Comparison of ENCODE assay signal across 11 cellular contexts in genomic region chr10:99976886-99977391, GRCh38. TPM values are rescaled to one million over a fixed set of nuclear protein-coding genes. Genes with fewer than 3 reads are reported as not detected.
DNase-seq lines count a peak whose midpoint lies in the region; ATAC-seq and TF ChIP-seq lines count a peak whose summit lies in the region.
"Had no signal": no experiment of that assay in that cellular context is flagged by ENCODE, and none has a peak within 500 bp of the region (broad histone marks: within the 10 kb centered on the region; RNA-seq: fewer than 3 reads in every experiment).

No MANE protein-coding gene starts in this region.

- no peak overlapping the region for H2AFZ ChIP-seq in smooth muscle cell (ENCODE audit: low read depth)

- intact Hi-C loops in activated B cell treated with CpG ODN at 0.5 μM for 24 hours (cut with micrococcal nuclease) (no loop called here), heart right ventricle (cut with DNase I) (loop anchor here in 3 of 10 donors (5.0 to 10.0 kb wide), 3 partner anchors 35 to 70 kb away; no protein-coding TSS in a partner anchor)
- intact Hi-C loops in activated CD4-positive, alpha-beta T cell treated with anti-CD3 and anti-CD28 coated beads for 36 hours (cut with DNase I, micrococcal nuclease): loop anchor here in 1 of 2 experiments (10.0 kb wide), 1 partner anchor 68 kb away; no protein-coding TSS in a partner anchor

- no peaks in the 10 kb centered on the region for H3K27me3 Mint-ChIP-seq in activated B cell treated with CpG ODN at 0.5 μM for 24 hours
- no peaks in the 10 kb centered on the region for H3K27me3 Mint-ChIP-seq in activated CD4-positive, alpha-beta T cell treated with anti-CD3 and anti-CD28 coated beads for 36 hours
- H3K27me3 Mint-ChIP-seq in activated CD4-positive, alpha-beta memory T cell treated with anti-CD3 and anti-CD28 coated beads, Interleukin-2, amount 10 ng/mL, durations not matched to agents 7 days and 5 days: no peaks in the 10 kb centered on the region
- H3K27me3 Mint-ChIP-seq: naive thymus-derived CD8-positive, alpha-beta T cell had no signal

- DNase-seq in GM04504 (ENCODE audit: low read depth) (peak; percentile 84), activated B cell treated with CpG ODN at 0.5 μM for 24 hours (no peak), heart right ventricle (no peak), smooth muscle cell (lab: John Stamatoyannopoulos, UW; ENCODE audit: unreplicated experiment) (no peak), GM20000 (ENCODE audit: low spot score) (no peak)
- DNase-seq in activated CD4-positive, alpha-beta T cell treated with anti-CD3 and anti-CD28 coated beads for 36 hours: no peak
- no peak for DNase-seq in activated CD4-positive, alpha-beta memory T cell treated with anti-CD3 and anti-CD28 coated beads, Interleukin-2, amount 10 ng/mL, durations not matched to agents 7 days and 5 days
- DNase-seq: activated T-cell treated with anti-CD3 and anti-CD28 coated beads, Interleukin-2, amount 50 U/mL, for 4 hours; KBM-7; naive thymus-derived CD8-positive, alpha-beta T cell had no signal

- peak overlapping the region in 1 of 10 donors; percentile 4 for H3K4me3 ChIP-seq in heart right ventricle
- H3K4me3 ChIP-seq in smooth muscle cell: peak overlapping the region; percentile 19

- CTCF ChIA-PET in activated B cell treated with CpG ODN at 0.5 μM for 24 hours (lab: Charles Lee): interaction anchor here (1.0 to 3.7 kb wide), 4 partner anchors 31 to 68 kb away, joined by 4 to 17 read pairs (median 6); partner anchors contain the start of gene DNMBP
- CTCF ChIA-PET in activated CD4-positive, alpha-beta T cell treated with anti-CD3 and anti-CD28 coated beads for 36 hours (lab: Charles Lee): interaction anchor here (0.8 to 1.2 kb wide), 2 partner anchors 9 to 70 kb away, joined by 3 to 4 read pairs; no protein-coding TSS in a partner anchor
- CTCF ChIA-PET in activated CD4-positive, alpha-beta memory T cell treated with anti-CD3 and anti-CD28 coated beads, Interleukin-2, amount 10 ng/mL, durations not matched to agents 7 days and 5 days (lab: Charles Lee): no interaction called here

- peaks cover 26% of the 10 kb centered on the region for H3F3A ChIP-seq in smooth muscle cell (ENCODE audit: low read depth)

- WGBS in heart right ventricle, 2 donors: 35 to 43% methylated on average over 3 of the region's 3 CpGs
- WGBS in smooth muscle cell (ENCODE audit: low lambda C conversion rate): 0% methylated on average over 3 of the region's 3 CpGs

- TF ChIP-seq CTCF in activated B cell treated with CpG ODN at 0.5 μM for 24 hours (IDR thresholded peaks at IDR 0.05) (no peak), heart right ventricle (IDR thresholded peaks at IDR 0.05) (no peak), smooth muscle cell (IDR thresholded peaks at IDR 0.05; ENCODE audit: borderline replicate concordance, insufficient read depth, poor library complexity, severe bottlenecking) (no peak), GM20000 (IDR thresholded peaks at IDR 0.05; ENCODE audit: extremely low read depth, missing control alignments) (no peak)

- H3K79me2 ChIP-seq in smooth muscle cell (ENCODE audit: low read depth): peaks cover 85% of the 10 kb centered on the region

- peaks cover 0 to 66% (median 50%) of the 10 kb centered on the region in 9 donors for H3K4me1 ChIP-seq in heart right ventricle
- peaks cover 32% of the 10 kb centered on the region for H3K4me1 ChIP-seq in smooth muscle cell (ENCODE audit: low read depth)

- ATAC-seq in activated B cell treated with CpG ODN at 0.5 μM for 24 hours (ENCODE audit: low read depth): no peak
- peak; percentile 46 to 93 (median 83) for ATAC-seq in heart right ventricle
- ATAC-seq in GM19455 (IDR thresholded peaks at IDR 0.05; ENCODE audit: unreplicated experiment): no peak
- no peak for ATAC-seq in activated CD4-positive, alpha-beta T cell treated with anti-CD3 and anti-CD28 coated beads for 36 hours
- ATAC-seq: activated T-cell treated with anti-CD3 and anti-CD28 coated beads, Interleukin-2, amount 50 U/mL, for 4 hours; naive thymus-derived CD8-positive, alpha-beta T cell had no signal

- H3K4me3 Mint-ChIP-seq in activated B cell treated with CpG ODN at 0.5 μM for 24 hours: no peak overlapping the region
- H3K4me3 Mint-ChIP-seq in activated CD4-positive, alpha-beta T cell treated with anti-CD3 and anti-CD28 coated beads for 36 hours: no peak overlapping the region
- no peak overlapping the region for H3K4me3 Mint-ChIP-seq in activated CD4-positive, alpha-beta memory T cell treated with anti-CD3 and anti-CD28 coated beads, Interleukin-2, amount 10 ng/mL, durations not matched to agents 7 days and 5 days
- H3K4me3 Mint-ChIP-seq: activated T-cell treated with anti-CD3 and anti-CD28 coated beads, Interleukin-2, amount 50 U/mL, for 4 hours; naive thymus-derived CD8-positive, alpha-beta T cell had no signal

- H3K36me3 Mint-ChIP-seq in activated B cell treated with CpG ODN at 0.5 μM for 24 hours (ENCODE audit: low read depth): peaks cover under 1% of the 10 kb centered on the region
- H3K36me3 Mint-ChIP-seq in activated CD4-positive, alpha-beta T cell treated with anti-CD3 and anti-CD28 coated beads for 36 hours (ENCODE audit: low read depth): no peaks in the 10 kb centered on the region
- H3K36me3 Mint-ChIP-seq in activated CD4-positive, alpha-beta memory T cell treated with anti-CD3 and anti-CD28 coated beads, Interleukin-2, amount 10 ng/mL, durations not matched to agents 7 days and 5 days (ENCODE audit: low read depth): peaks cover under 1% of the 10 kb centered on the region

- H3K27ac ChIP-seq in heart right ventricle: peak overlapping the region; percentile 21 to 80 (median 68)
- peak overlapping the region; percentile 98 for H3K27ac ChIP-seq in smooth muscle cell (ENCODE audit: low read depth)

- peak overlapping the region; percentile 57 for H3K27ac Mint-ChIP-seq in activated B cell treated with CpG ODN at 0.5 μM for 24 hours
- no peak overlapping the region for H3K27ac Mint-ChIP-seq in activated CD4-positive, alpha-beta T cell treated with anti-CD3 and anti-CD28 coated beads for 36 hours
- H3K27ac Mint-ChIP-seq in activated CD4-positive, alpha-beta memory T cell treated with anti-CD3 and anti-CD28 coated beads, Interleukin-2, amount 10 ng/mL, durations not matched to agents 7 days and 5 days: no peak overlapping the region

- H3K36me3 ChIP-seq in heart right ventricle (peaks cover 0 to under 1% (median 0%) of the 10 kb centered on the region in 9 donors), smooth muscle cell (ENCODE audit: low read depth) (no peaks in the 10 kb centered on the region)

- no peaks in the 10 kb centered on the region for H3K9me3 Mint-ChIP-seq in activated B cell treated with CpG ODN at 0.5 μM for 24 hours
- H3K9me3 Mint-ChIP-seq in activated CD4-positive, alpha-beta T cell treated with anti-CD3 and anti-CD28 coated beads for 36 hours (ENCODE audit: low read depth): no peaks in the 10 kb centered on the region
- H3K9me3 Mint-ChIP-seq in activated CD4-positive, alpha-beta memory T cell treated with anti-CD3 and anti-CD28 coated beads, Interleukin-2, amount 10 ng/mL, durations not matched to agents 7 days and 5 days: no peaks in the 10 kb centered on the region
- H3K9me3 Mint-ChIP-seq: activated T-cell treated with anti-CD3 and anti-CD28 coated beads, Interleukin-2, amount 50 U/mL, for 4 hours; naive thymus-derived CD8-positive, alpha-beta T cell had no signal

- H3K9me3 ChIP-seq in heart right ventricle (no peaks in the 10 kb centered on the region), smooth muscle cell (replicated peaks; ENCODE audit: low read depth) (no peaks in the 10 kb centered on the region)

- H3K27me3 ChIP-seq in heart right ventricle: no peaks in the 10 kb centered on the region
- H3K27me3 ChIP-seq in smooth muscle cell (ENCODE audit: low read depth): no peaks in the 10 kb centered on the region

- no peaks in the 10 kb centered on the region for H4K20me1 ChIP-seq in smooth muscle cell (ENCODE audit: low read depth)

- POLR2A ChIA-PET in activated B cell treated with CpG ODN at 0.5 μM for 24 hours (lab: Charles Lee): interaction anchor here (0.6 to 2.7 kb wide), 2 partner anchors 14 to 32 kb away, joined by 6 to 15 read pairs; partner anchors contain the start of gene DNMBP
- POLR2A ChIA-PET in activated CD4-positive, alpha-beta T cell treated with anti-CD3 and anti-CD28 coated beads for 36 hours (lab: Charles Lee): no interaction called here
- POLR2A ChIA-PET in activated CD4-positive, alpha-beta memory T cell treated with anti-CD3 and anti-CD28 coated beads, Interleukin-2, amount 10 ng/mL, durations not matched to agents 7 days and 5 days (lab: Charles Lee): no interaction called here

- peaks cover 76% of the 10 kb centered on the region for H3K4me1 Mint-ChIP-seq in activated B cell treated with CpG ODN at 0.5 μM for 24 hours
- no peaks in the 10 kb centered on the region for H3K4me1 Mint-ChIP-seq in activated CD4-positive, alpha-beta T cell treated with anti-CD3 and anti-CD28 coated beads for 36 hours
- H3K4me1 Mint-ChIP-seq in activated CD4-positive, alpha-beta memory T cell treated with anti-CD3 and anti-CD28 coated beads, Interleukin-2, amount 10 ng/mL, durations not matched to agents 7 days and 5 days: no peaks in the 10 kb centered on the region

- H3K4me2 ChIP-seq in smooth muscle cell: peak overlapping the region; percentile 81

- H3K9ac ChIP-seq in smooth muscle cell (ENCODE audit: low read depth): peak overlapping the region; percentile 77

RNA-seq across cellular contexts. Expression of gene DNMBP, which starts 32.8 kb away (rescaled TPM):
- 12.5 and 13.1 TPM in 2 replicates for total RNA-seq in activated B cell treated with CpG ODN at 0.5 μM for 24 hours
- 1 to 10 TPM; 5.4 to 8.1 (median 7.1) TPM for total RNA-seq in heart right ventricle
- 1 to 10 TPM; 5.1 to 8.0 TPM for polyA plus RNA-seq in heart right ventricle
- total RNA-seq in smooth muscle cell: 14.1 and 17.9 TPM in 2 replicates
- polyA plus RNA-seq in smooth muscle cell: 9.4 and 12.7 TPM in 2 replicates
- total RNA-seq in activated CD4-positive, alpha-beta T cell treated with anti-CD3 and anti-CD28 coated beads for 36 hours: 1 to 10 TPM; 1.9 to 2.4 TPM
- 1 to 10 TPM; 4.8 to 5.1 TPM for total RNA-seq in activated CD4-positive, alpha-beta memory T cell treated with anti-CD3 and anti-CD28 coated beads, Interleukin-2, amount 10 ng/mL, durations not matched to agents 7 days and 5 days

Comparison
In these comparisons a context has a peak if more than half of its experiments do, and no peak if none do; other contexts are left out.
1. ATAC-seq: peak in heart right ventricle (8 of 8); none in activated B cell treated with CpG ODN at 0.5 μM for 24 hours (single experiment), GM19455 (single experiment) and activated CD4-positive, alpha-beta T cell treated with anti-CD3 and anti-CD28 coated beads for 36 hours (single experiment).